Comparison of ENCODE assay signal across 29 cellular contexts in genomic region chr17:830950-831349, GRCh38.
"Had no signal": no experiment of that assay in that cellular context is flagged by ENCODE, and none has a peak within 500 bp of the region (broad histone marks: within the 10 kb centered on the region; RNA-seq: fewer than 3 reads in every experiment).

No MANE protein-coding gene starts in this region.

- H3K9me3 ChIP-seq: ascending aorta, SJSA1, SK-N-SH had no signal

- H3K36me3 ChIP-seq: ascending aorta, cardiac muscle cell, SJSA1 had no signal

- H3K27me3 ChIP-seq: ascending aorta, cardiac muscle cell, SJSA1 had no signal

- H3K4me1 Mint-ChIP-seq: activated CD4-positive, alpha-beta T cell treated with anti-CD3 and anti-CD28 coated beads for 36 hours; activated CD4-positive, alpha-beta T cell treated with anti-CD3 and anti-CD28 coated beads, Interleukin-2, amount 10 ng/mL, durations not matched to agents 7 days and 5 days; activated naive CD4-positive, alpha-beta T cell treated with anti-CD3 and anti-CD28 coated beads, Interleukin-2, amount 50 U/mL, for 24 hours; activated naive CD8-positive, alpha-beta T cell treated with anti-CD3 and anti-CD28 coated beads, Interleukin-2, amount 10 ng/mL, durations not matched to agents 7 days and 5 days; central memory CD8-positive, alpha-beta T cell had no signal

- H3K4me3 Mint-ChIP-seq: activated CD4-positive, alpha-beta T cell treated with anti-CD3 and anti-CD28 coated beads for 36 hours; activated CD4-positive, alpha-beta T cell treated with anti-CD3 and anti-CD28 coated beads, Interleukin-2, amount 10 ng/mL, durations not matched to agents 7 days and 5 days; activated CD8-positive, alpha-beta T cell treated with anti-CD3 and anti-CD28 coated beads, Interleukin-2, amount 10 ng/mL, durations not matched to agents 7 days and 5 days; activated naive CD4-positive, alpha-beta T cell treated with anti-CD3 and anti-CD28 coated beads, Interleukin-2, amount 50 U/mL, for 24 hours; activated naive CD8-positive, alpha-beta T cell treated with anti-CD3 and anti-CD28 coated beads, Interleukin-2, amount 10 ng/mL, durations not matched to agents 7 days and 5 days; activated T-cell treated with anti-CD3 and anti-CD28 coated beads, Interleukin-2, amount 50 U/mL, for 24 hours; central memory CD8-positive, alpha-beta T cell; T-helper 1 cell treated with Interleukin-12 subunit alpha and Interleukin-12 subunit beta and Interleukin-4 antibody, amounts not matched to agents 30 μg/mL and 1 μg/mL, for 36 hours; T-helper 2 cell treated with Interferon-gamma antibody and Interleukin-4, amounts not matched to agents 5 μg/mL and 100 μg/mL, for 36 hours had no signal

- H3K4me3 ChIP-seq: ascending aorta, cardiac muscle cell, K562, PC-9, SJSA1 had no signal

- H3K36me3 Mint-ChIP-seq: activated naive CD4-positive, alpha-beta T cell treated with anti-CD3 and anti-CD28 coated beads, Interleukin-2, amount 50 U/mL, for 24 hours; activated naive CD8-positive, alpha-beta T cell treated with anti-CD3 and anti-CD28 coated beads, Interleukin-2, amount 10 ng/mL, durations not matched to agents 7 days and 5 days had no signal

- H3K27ac ChIP-seq: ascending aorta, cardiac muscle cell, PC-9 had no signal

- H3K4me2 ChIP-seq: PC-9, SK-N-SH had no signal

- ATAC-seq: activated CD4-positive, alpha-beta T cell treated with anti-CD3 and anti-CD28 coated beads for 36 hours; activated CD4-positive, CD25-positive, alpha-beta regulatory T cell treated with anti-CD3 and anti-CD28 coated beads, Interleukin-2, amount 50 U/mL, for 24 hours; activated CD8-positive, alpha-beta T cell treated with anti-CD3 and anti-CD28 coated beads, Interleukin-2, amount 10 ng/mL, durations not matched to agents 7 days and 5 days; K562 had no signal

- DNase-seq: activated CD4-positive, alpha-beta T cell treated with anti-CD3 and anti-CD28 coated beads for 36 hours; activated CD4-positive, alpha-beta T cell treated with anti-CD3 and anti-CD28 coated beads, Interleukin-2, amount 10 ng/mL, durations not matched to agents 7 days and 5 days; activated CD4-positive, alpha-beta T cell treated with anti-CD3 and anti-CD28 coated beads, Interleukin-2, amount 50 U/mL, for 48 hours; activated CD8-positive, alpha-beta T cell treated with anti-CD3 and anti-CD28 coated beads, Interleukin-2, amount 10 ng/mL, durations not matched to agents 7 days and 5 days; activated gamma-delta T cell; activated naive CD4-positive, alpha-beta T cell treated with Interleukin-2 at 50 U/mL for 16 hours; activated naive CD8-positive, alpha-beta T cell treated with anti-CD3 and anti-CD28 coated beads, Interleukin-2, amount 10 ng/mL, durations not matched to agents 7 days and 5 days; activated T-cell treated with anti-CD3 and anti-CD28 coated beads, Interleukin-2, amount 50 U/mL, for 24 hours; amygdala; NCI-H1105; NCI-H1417 treated with DMSO at 0.1 percent for 48 hours; NCI-H187 treated with DMSO at 0.1 percent for 48 hours; NCI-H2081; NCI-H226; NCI-H446 treated with DMSO at 0.1 percent for 48 hours; NCI-H524 treated with DMSO at 0.1 percent for 48 hours; PC-9; SHP77 treated with DMSO at 0.1 percent for 48 hours; SK-N-SH had no signal

- H3K4me1 ChIP-seq: ascending aorta had no signal

- H2AFZ ChIP-seq: PC-9 had no signal

- H3K9me3 Mint-ChIP-seq: activated CD4-positive, alpha-beta T cell treated with anti-CD3 and anti-CD28 coated beads, Interleukin-2, amount 10 ng/mL, durations not matched to agents 7 days and 5 days; activated naive CD4-positive, alpha-beta T cell treated with anti-CD3 and anti-CD28 coated beads, Interleukin-2, amount 50 U/mL, for 24 hours; activated T-cell treated with anti-CD3 and anti-CD28 coated beads, Interleukin-2, amount 50 U/mL, for 24 hours; activated T-helper 2 cell treated with anti-CD3 and anti-CD28 coated beads, Interferon-gamma antibody, Interleukin-2, Interleukin-4, amounts not matched to agents 10 μg/mL and 5 μg/mL and 100 μg/mL, durations not matched to agents 14 hours and 24 hours and 36 hours; central memory CD8-positive, alpha-beta T cell; T-helper 1 cell treated with Interleukin-12 subunit alpha and Interleukin-12 subunit beta and Interleukin-4 antibody, amounts not matched to agents 30 μg/mL and 1 μg/mL, for 36 hours; T-helper 2 cell treated with Interferon-gamma antibody and Interleukin-4, amounts not matched to agents 5 μg/mL and 100 μg/mL, for 36 hours had no signal

- H3K27ac Mint-ChIP-seq: activated CD4-positive, alpha-beta T cell treated with anti-CD3 and anti-CD28 coated beads for 36 hours; activated CD4-positive, alpha-beta T cell treated with anti-CD3 and anti-CD28 coated beads, Interleukin-2, amount 10 ng/mL, durations not matched to agents 7 days and 5 days; activated CD8-positive, alpha-beta T cell treated with anti-CD3 and anti-CD28 coated beads, Interleukin-2, amount 10 ng/mL, durations not matched to agents 7 days and 5 days; activated naive CD4-positive, alpha-beta T cell treated with anti-CD3 and anti-CD28 coated beads, Interleukin-2, amount 50 U/mL, for 24 hours; activated naive CD8-positive, alpha-beta T cell treated with anti-CD3 and anti-CD28 coated beads, Interleukin-2, amount 10 ng/mL, durations not matched to agents 7 days and 5 days; activated T-cell treated with anti-CD3 and anti-CD28 coated beads, Interleukin-2, amount 50 U/mL, for 24 hours; activated T-helper 2 cell treated with anti-CD3 and anti-CD28 coated beads, Interferon-gamma antibody, Interleukin-2, Interleukin-4, amounts not matched to agents 10 μg/mL and 5 μg/mL and 100 μg/mL, durations not matched to agents 14 hours and 24 hours and 36 hours; T-helper 1 cell treated with Interleukin-12 subunit alpha and Interleukin-12 subunit beta and Interleukin-4 antibody, amounts not matched to agents 30 μg/mL and 1 μg/mL, for 36 hours; T-helper 2 cell treated with Interferon-gamma antibody and Interleukin-4, amounts not matched to agents 5 μg/mL and 100 μg/mL, for 36 hours had no signal
